In the genomic region with DNA sequence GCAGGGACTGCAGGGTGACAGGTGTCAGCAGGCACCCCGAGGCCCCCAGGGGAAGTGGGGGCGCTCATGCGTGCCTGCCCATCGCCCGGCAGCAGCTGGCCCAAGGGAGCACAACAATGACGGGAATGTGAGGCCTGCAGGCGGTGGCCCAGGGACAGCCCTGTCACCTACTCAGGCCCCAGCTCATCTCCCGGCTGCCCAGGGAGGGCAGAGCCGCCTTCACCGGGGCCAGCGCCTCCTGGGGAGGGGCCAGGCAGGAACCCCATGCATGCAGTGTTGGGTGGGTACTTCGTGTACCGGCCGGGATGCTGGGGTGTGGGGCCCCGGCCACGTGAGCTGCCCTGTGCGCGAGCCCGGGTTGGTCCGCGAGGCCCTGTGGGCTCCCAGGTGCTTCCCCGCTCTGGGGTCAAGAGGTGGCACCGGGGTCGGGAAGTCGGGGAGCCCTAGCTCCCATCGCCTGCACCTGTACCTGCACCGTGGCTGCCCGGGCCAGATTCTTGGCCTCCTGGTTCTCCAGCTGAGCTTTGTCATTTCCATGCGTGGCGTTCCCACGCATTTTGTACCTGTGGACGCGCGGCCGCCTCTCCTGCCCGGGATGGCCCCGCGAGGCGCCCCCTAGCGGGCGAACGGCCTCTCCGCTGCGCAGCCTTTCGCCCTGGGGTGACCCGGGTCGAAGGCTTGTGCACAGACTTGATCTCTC, we compare ENCODE assay signal across 8 cellular contexts. TPM values are rescaled to one million over a fixed set of nuclear protein-coding genes. Genes with fewer than 3 reads are reported as not detected.
DNase-seq lines count a peak whose midpoint lies in the region; ATAC-seq and TF ChIP-seq lines count a peak whose summit lies in the region.

No MANE protein-coding gene starts in this region.

- H3K27ac ChIP-seq in Karpas-422 (ENCODE audit: low read length) (no peak overlapping the region), body of pancreas (no peak overlapping the region)

- 30 to 44% methylated on average over 13 to 38 of the region's 47 CpGs for whole genome bisulfite sequencing in body of pancreas, 2 donors

- TF ChIP-seq CTCF in AG10803 (conservative IDR thresholded peaks at IDR 0.05; ENCODE audit: low read length) (peak; percentile 47), body of pancreas (IDR thresholded peaks at IDR 0.05) (peak; percentile 35 to 59 (median 49))

- peaks cover 0 to 1% (median 0%) of the 10 kb centered on the region in 7 donors for H3K9me3 Mint-ChIP-seq in naive B cell

- intact Hi-C loops in body of pancreas (cut with DNase I) = no loop called here

- DNase-seq in AG10803 (ENCODE audit: low read depth) = no peak
- peak; percentile 84 for DNase-seq in Karpas-422
- peak in 2 of 4 donors; percentile 35 to 53 for DNase-seq in body of pancreas
- DNase-seq in naive B cell = peak; percentile 19
- no peak for DNase-seq in glomerular visceral epithelial cell (ENCODE audit: extremely low spot score)
- no peak for DNase-seq in T-helper 1 cell
- DNase-seq in DMS 273 treated with DMSO at 0.1 percent for 48 hours (lab: John Stamatoyannopoulos, UW) = no peak
- DNase-seq in SW 1271 (lab: John Stamatoyannopoulos, UW) = no peak

- H3K27me3 ChIP-seq in Karpas-422 (ENCODE audit: low read length) = no peaks in the 10 kb centered on the region
- no peaks in the 10 kb centered on the region for H3K27me3 ChIP-seq in body of pancreas

- no peaks in the 10 kb centered on the region for H3K27me3 Mint-ChIP-seq in naive B cell

- H3K36me3 Mint-ChIP-seq in naive B cell = no peaks in the 10 kb centered on the region

- ATAC-seq in body of pancreas (peak; percentile 37), naive B cell (ENCODE audit: low read depth in 2 of 2) (peak; percentile 43 to 50)

- peak overlapping the region; percentile 60 for H3K4me2 ChIP-seq in Karpas-422 (ENCODE audit: low read depth, low read length, poor library complexity, severe bottlenecking)

- H3K4me1 ChIP-seq in Karpas-422 (ENCODE audit: low read length) = peaks cover 16% of the 10 kb centered on the region
- H3K4me1 ChIP-seq in body of pancreas = peaks cover 6% of the 10 kb centered on the region

- peak overlapping the region in 3 of 8 donors; percentile 20 to 53 (median 47) for H3K4me3 Mint-ChIP-seq in naive B cell

- H3K9ac ChIP-seq in Karpas-422 (ENCODE audit: low read length) = peak overlapping the region; percentile 14; the same call in 1 of the 2 replicates

- H3K9me2 ChIP-seq in Karpas-422 (replicated peaks; ENCODE audit: insufficient read depth, low read length) = no peaks in the 10 kb centered on the region

- TF ChIP-seq POLR2A in body of pancreas (IDR thresholded peaks at IDR 0.05) = no peak

- no peak overlapping the region for H3K27ac Mint-ChIP-seq in naive B cell

- no peaks in the 10 kb centered on the region for H3K9me3 ChIP-seq in Karpas-422 (ENCODE audit: low read length)
- no peaks in the 10 kb centered on the region for H3K9me3 ChIP-seq in body of pancreas

- H3K4me1 Mint-ChIP-seq in naive B cell = peaks cover 2 to 13% (median 12%) of the 10 kb centered on the region in 3 donors

- H3K36me3 ChIP-seq in Karpas-422 (ENCODE audit: insufficient read depth, low read length) (no peaks in the 10 kb centered on the region), body of pancreas (replicated peaks in 1 of 2; ENCODE audit: insufficient read depth in 1 of 2, low read depth in 2 of 2) (no peaks in the 10 kb centered on the region)

- no peaks in the 10 kb centered on the region for H3K79me2 ChIP-seq in Karpas-422 (ENCODE audit: low read length)

- H2AFZ ChIP-seq in Karpas-422 (ENCODE audit: low read length) = no peak overlapping the region

- H3K4me3 ChIP-seq in AG10803 (ENCODE audit: low read length) (no peak overlapping the region), Karpas-422 (ENCODE audit: low read length) (peak overlapping the region; percentile 38; the same call in 1 of the 2 replicates), body of pancreas (no peak overlapping the region)

- H4K20me1 ChIP-seq in Karpas-422 (ENCODE audit: insufficient read depth, low read depth, low read length) = no peaks in the 10 kb centered on the region

RNA-seq across cellular contexts. Expression of a gene that starts 0.8 kb away (rescaled TPM):
- total RNA-seq in Karpas-422 (2014; rRNA removed; shearing (Covaris generic); ENCODE audit: low replicate concordance) = not detected in 2 replicates
- under 1 TPM; 0.26 to 0.66 TPM for total RNA-seq in body of pancreas
- polyA plus RNA-seq in naive B cell (ENCODE audit: low read depth in 6 of 6) = not detected

RNA-seq across cellular contexts. Expression of a gene that starts 19.5 kb away (rescaled TPM):
- total RNA-seq in Karpas-422 (2014; rRNA removed; shearing (Covaris generic); ENCODE audit: low replicate concordance) = 2.8 and 4.1 TPM in 2 replicates
- total RNA-seq in body of pancreas = under 1 TPM in 1 of 2 donors, not detected in 1; 0.66 TPM
- polyA plus RNA-seq in naive B cell (ENCODE audit: low read depth in 6 of 6) = not detected

RNA-seq across cellular contexts. Expression of a gene that starts 39.2 kb away (rescaled TPM):
- total RNA-seq in Karpas-422 (2014; rRNA removed; shearing (Covaris generic); ENCODE audit: low replicate concordance) = 1.0 TPM in 2 replicates
- total RNA-seq in body of pancreas = not detected
- polyA plus RNA-seq in naive B cell (ENCODE audit: low read depth in 6 of 6) = under 1 TPM in 2 of 6 donors, not detected in 4; 0.24 to 0.30 TPM

Comparison
In these comparisons a context has a peak if more than half of its experiments do, and no peak if none do; other contexts are left out.
1. DNase-seq: peak in Karpas-422 (single experiment) and naive B cell (single experiment); none in AG10803 (single experiment), glomerular visceral epithelial cell (single experiment), T-helper 1 cell (0 of 5), DMS 273 treated with DMSO at 0.1 percent for 48 hours (single experiment) and SW 1271 (0 of 2).